Comparison of ENCODE assay signal across 8 cellular contexts in genomic region chr9:5869315-5870019, GRCh38. TPM values are rescaled to one million over a fixed set of nuclear protein-coding genes. Genes with fewer than 3 reads are reported as not detected.
DNase-seq lines count a peak whose midpoint lies in the region; ATAC-seq and TF ChIP-seq lines count a peak whose summit lies in the region.

No MANE protein-coding gene starts in this region.

- H3K4me3 ChIP-seq in Karpas-422 (ENCODE audit: low read length) (no peak overlapping the region), kidney epithelial cell (ENCODE audit: low read depth, low read length) (no peak overlapping the region)
- no peak overlapping the region for H3K4me3 ChIP-seq in CD8-positive, alpha-beta T cell (ENCODE audit: low read depth, low read length)

- H3K36me3 ChIP-seq in Karpas-422 (ENCODE audit: insufficient read depth, low read length) (no peaks in the 10 kb centered on the region), kidney epithelial cell (ENCODE audit: control insufficient read depth, insufficient read depth, low read length) (no peaks in the 10 kb centered on the region)
- no peaks in the 10 kb centered on the region for H3K36me3 ChIP-seq in CD8-positive, alpha-beta T cell (ENCODE audit: insufficient read depth, low read length)

- no peak overlapping the region for H3K27ac Mint-ChIP-seq in CD8-positive, alpha-beta T cell

- peaks cover 6% of the 10 kb centered on the region for H3K36me3 Mint-ChIP-seq in activated T-cell treated with anti-CD3 and anti-CD28 coated beads, Interleukin-2, amount 50 U/mL, for 4 hours (ENCODE audit: insufficient read depth)
- H3K36me3 Mint-ChIP-seq in CD8-positive, alpha-beta T cell = peaks cover 12% of the 10 kb centered on the region

- H3K27me3 ChIP-seq in Karpas-422 (ENCODE audit: low read length) = no peaks in the 10 kb centered on the region
- no peaks in the 10 kb centered on the region for H3K27me3 ChIP-seq in kidney epithelial cell (ENCODE audit: control insufficient read depth, insufficient read depth, low read length)
- no peaks in the 10 kb centered on the region for H3K27me3 ChIP-seq in CD8-positive, alpha-beta T cell (ENCODE audit: insufficient read depth, low read length)

- peak in 1 of 2 donors; percentile 53 for ATAC-seq in activated T-cell treated with anti-CD3 and anti-CD28 coated beads, Interleukin-2, amount 50 U/mL, for 4 hours
- ATAC-seq in GM18858 (IDR thresholded peaks at IDR 0.05; ENCODE audit: unreplicated experiment) (no peak), GM19324 (IDR thresholded peaks at IDR 0.05; ENCODE audit: low FRiP score, unreplicated experiment) (no peak)
- no peak for ATAC-seq in CD8-positive, alpha-beta T cell

- peak; percentile 52 for DNase-seq in GM10248 (ENCODE audit: extremely low spot score)
- DNase-seq in Karpas-422 = peak; percentile 73
- DNase-seq in activated T-cell treated with anti-CD3 and anti-CD28 coated beads, Interleukin-2, amount 50 U/mL, for 4 hours = peak; percentile 11
- no peak for DNase-seq in kidney epithelial cell (ENCODE audit: low read depth)
- no peak for DNase-seq in cerebellum (ENCODE audit: low spot score)
- DNase-seq in CD8-positive, alpha-beta T cell = no peak

- no peak overlapping the region for H3K4me2 ChIP-seq in Karpas-422 (ENCODE audit: low read depth, low read length, poor library complexity, severe bottlenecking)

- H2AFZ ChIP-seq in Karpas-422 (ENCODE audit: low read length) = peak overlapping the region; percentile 22; the same call in 1 of the 2 replicates

- peak; percentile 30 for TF ChIP-seq CTCF in GM10248 (IDR thresholded peaks at IDR 0.05; ENCODE audit: control extremely low read depth, extremely low read depth, low read depth, missing control alignments)
- peak; percentile 23 for TF ChIP-seq CTCF in kidney epithelial cell (IDR thresholded peaks at IDR 0.05; ENCODE audit: insufficient read depth, low read length, poor library complexity, severe bottlenecking)
- TF ChIP-seq CTCF in CD8-positive, alpha-beta T cell (IDR thresholded peaks at IDR 0.05) = no peak

- intact Hi-C loops in CD8-positive, alpha-beta T cell (cut with DNase I, micrococcal nuclease) = loop anchor here in 1 of 2 experiments (2.0 to 5.0 kb wide), 2 partner anchors 17 to 37 kb away; partner anchors contain the start of gene ERMP1

- no peaks in the 10 kb centered on the region for H3K4me1 ChIP-seq in Karpas-422 (ENCODE audit: low read length)
- no peaks in the 10 kb centered on the region for H3K4me1 ChIP-seq in CD8-positive, alpha-beta T cell (ENCODE audit: insufficient read depth, low read length)

- CTCF ChIA-PET in GM10248 (lab: Yijun Ruan, JAX) = interaction anchor here (0.8 to 6.7 kb wide), 10 partner anchors 10 to 185 kb away, joined by 3 to 61 read pairs (median 4); partner anchors contain the start of gene ERMP1
- CTCF ChIA-PET in CD8-positive, alpha-beta T cell (lab: Charles Lee) = interaction anchor here (1.0 to 9.8 kb wide), 5 partner anchors 10 to 184 kb away, joined by 3 to 50 read pairs (median 5); partner anchors contain the start of gene ERMP1

- no peak overlapping the region for H3K9ac ChIP-seq in Karpas-422 (ENCODE audit: low read length)

- H3K4me1 Mint-ChIP-seq in activated T-cell treated with anti-CD3 and anti-CD28 coated beads, Interleukin-2, amount 50 U/mL, for 4 hours (ENCODE audit: low read depth) = peaks cover 6% of the 10 kb centered on the region
- peaks cover 13% of the 10 kb centered on the region for H3K4me1 Mint-ChIP-seq in CD8-positive, alpha-beta T cell (ENCODE audit: low read depth)

- H3K27ac ChIP-seq in Karpas-422 (ENCODE audit: low read length) = no peak overlapping the region
- no peak overlapping the region for H3K27ac ChIP-seq in CD8-positive, alpha-beta T cell (ENCODE audit: low read depth, low read length)

- H3K9me2 ChIP-seq in Karpas-422 (replicated peaks; ENCODE audit: insufficient read depth, low read length) = no peaks in the 10 kb centered on the region

- no peaks in the 10 kb centered on the region for H3K79me2 ChIP-seq in Karpas-422 (ENCODE audit: low read length)

- H3K4me3 Mint-ChIP-seq in activated T-cell treated with anti-CD3 and anti-CD28 coated beads, Interleukin-2, amount 50 U/mL, for 4 hours = no peak overlapping the region
- no peak overlapping the region for H3K4me3 Mint-ChIP-seq in CD8-positive, alpha-beta T cell

- POLR2A ChIA-PET in GM10248 (lab: Yijun Ruan, JAX) = no interaction called here
- POLR2A ChIA-PET in CD8-positive, alpha-beta T cell (lab: Charles Lee) = interaction anchor here (1.0 kb wide), 1 partner anchor 37 kb away, joined by 3 read pairs; the partner anchor contains the start of gene ERMP1

- no peaks in the 10 kb centered on the region for H3K9me3 ChIP-seq in Karpas-422 (ENCODE audit: low read length)
- no peaks in the 10 kb centered on the region for H3K9me3 ChIP-seq in CD8-positive, alpha-beta T cell (ENCODE audit: low read length)

- H4K20me1 ChIP-seq in Karpas-422 (ENCODE audit: insufficient read depth, low read depth, low read length) = no peaks in the 10 kb centered on the region

- no peaks in the 10 kb centered on the region for H3K27me3 Mint-ChIP-seq in activated T-cell treated with anti-CD3 and anti-CD28 coated beads, Interleukin-2, amount 50 U/mL, for 4 hours (ENCODE audit: low read depth)
- no peaks in the 10 kb centered on the region for H3K27me3 Mint-ChIP-seq in CD8-positive, alpha-beta T cell (ENCODE audit: low read depth)

- no peaks in the 10 kb centered on the region for H3K9me3 Mint-ChIP-seq in activated T-cell treated with anti-CD3 and anti-CD28 coated beads, Interleukin-2, amount 50 U/mL, for 4 hours
- no peaks in the 10 kb centered on the region for H3K9me3 Mint-ChIP-seq in CD8-positive, alpha-beta T cell

RNA-seq across cellular contexts. Expression of gene MLANA, which starts 21.2 kb away (rescaled TPM):
- total RNA-seq in Karpas-422 (2014; rRNA removed; shearing (Covaris generic); ENCODE audit: low replicate concordance) = not detected in 2 replicates
- not detected for total RNA-seq in activated T-cell treated with anti-CD3 and anti-CD28 coated beads, Interleukin-2, amount 50 U/mL, for 4 hours
- total RNA-seq in kidney epithelial cell (not detected in 2 replicates), cerebellum (not detected)
- total RNA-seq in CD8-positive, alpha-beta T cell = not detected

RNA-seq across cellular contexts. Expression of gene ERMP1, which starts 36.5 kb away (rescaled TPM):
- 15.5 and 27.4 TPM in 2 replicates for total RNA-seq in Karpas-422 (2014; rRNA removed; shearing (Covaris generic); ENCODE audit: low replicate concordance)
- 1 to 10 TPM; 6.7 to 7.5 (median 6.9) TPM for total RNA-seq in activated T-cell treated with anti-CD3 and anti-CD28 coated beads, Interleukin-2, amount 50 U/mL, for 4 hours
- total RNA-seq in kidney epithelial cell (9.4 and 10.2 TPM in 2 replicates), cerebellum (24.9 TPM)
- 1 to 10 TPM; 5.2 to 7.9 TPM for total RNA-seq in CD8-positive, alpha-beta T cell

Comparison
In these comparisons a context has a peak if more than half of its experiments do, and no peak if none do; other contexts are left out.
1. DNase-seq: peak in GM10248 (single experiment), Karpas-422 (single experiment) and activated T-cell treated with anti-CD3 and anti-CD28 coated beads, Interleukin-2, amount 50 U/mL, for 4 hours (single experiment); none in kidney epithelial cell (single experiment), cerebellum (single experiment) and CD8-positive, alpha-beta T cell (0 of 7).